In genomic region chr19:13774217-13775191, GRCh38 we compare ENCODE assay signal across 8 cellular contexts.
DNase-seq lines count a peak whose midpoint lies in the region; ATAC-seq and TF ChIP-seq lines count a peak whose summit lies in the region.

TSS of gene C19orf53 (plus strand) at chr19:13774456. CDS start at chr19:13774478, 22 bp downstream.

- DNase-seq in HAP-1 (ENCODE audit: low spot score in 2 of 2): peak; percentile 87 to 91
- peak; percentile 95 for DNase-seq in MM.1S
- DNase-seq in SIG-M5 (lab: John Stamatoyannopoulos, UW): peak; percentile 58
- peak; percentile 49 for DNase-seq in activated gamma-delta T cell (lab: John Stamatoyannopoulos, UW)
- DNase-seq in fibroblast of the conjunctiva (ENCODE audit: low read depth): peak; percentile 76
- DNase-seq in nephron progenitor cell: peak; percentile 88
- DNase-seq in stimulated activated naive CD8-positive, alpha-beta T cell treated with anti-CD3 and anti-CD28 coated beads, Interleukin-15, amount 100 ng/mL, for 72 hours: peak; percentile 80 to 86

- H3K36me3 ChIP-seq in ES-I3 (ENCODE audit: insufficient read depth, low read length) (peaks cover 13% of the 10 kb centered on the region; the same call in 1 of the 2 replicates), HAP-1 (replicated peaks) (peaks cover 60% of the 10 kb centered on the region), MM.1S (replicated peaks; ENCODE audit: insufficient read depth, low read length) (no peaks in the 10 kb centered on the region)

- peak within 1 kb of the TSS; percentile 99 for H3K27ac Mint-ChIP-seq in nephron progenitor cell
- H3K27ac Mint-ChIP-seq in stimulated activated naive CD8-positive, alpha-beta T cell treated with anti-CD3 and anti-CD28 coated beads, Interleukin-15, amount 100 ng/mL, for 72 hours: peak within 1 kb of the TSS; percentile 96 to 97

- peak within 1 kb of the TSS; percentile 97 for H3K4me3 Mint-ChIP-seq in nephron progenitor cell
- H3K4me3 Mint-ChIP-seq in stimulated activated naive CD8-positive, alpha-beta T cell treated with anti-CD3 and anti-CD28 coated beads, Interleukin-15, amount 100 ng/mL, for 72 hours: peak within 1 kb of the TSS; percentile 94 to 99

- H3K9me3 ChIP-seq in ES-I3 (ENCODE audit: control insufficient read depth, insufficient read depth, low read length) (no peaks in the 10 kb centered on the region), HAP-1 (no peaks in the 10 kb centered on the region), MM.1S (replicated peaks; ENCODE audit: insufficient read depth, low read length) (no peaks in the 10 kb centered on the region)

- H3K27me3 Mint-ChIP-seq in nephron progenitor cell (ENCODE audit: low read depth, poor library complexity): no peaks in the 10 kb centered on the region
- no peaks in the 10 kb centered on the region for H3K27me3 Mint-ChIP-seq in stimulated activated naive CD8-positive, alpha-beta T cell treated with anti-CD3 and anti-CD28 coated beads, Interleukin-15, amount 100 ng/mL, for 72 hours

- H3K36me3 Mint-ChIP-seq in nephron progenitor cell (ENCODE audit: low read depth): peaks cover 38% of the 10 kb centered on the region

- H3K4me2 ChIP-seq in MM.1S (ENCODE audit: low read depth, low read length): peak within 1 kb of the TSS; percentile 89

- H3K9ac ChIP-seq in ES-I3 (ENCODE audit: low read depth, low read length) (peak within 1 kb of the TSS; percentile 97), MM.1S (ENCODE audit: low read length) (peak within 1 kb of the TSS; percentile 88)

- H3K27me3 ChIP-seq in HAP-1 (ENCODE audit: low read depth) (no peaks in the 10 kb centered on the region), MM.1S (replicated peaks; ENCODE audit: insufficient read depth, low read length) (no peaks in the 10 kb centered on the region)

- no peaks in the 10 kb centered on the region for H4K20me1 ChIP-seq in MM.1S (ENCODE audit: insufficient read depth, low read length)

- peak within 1 kb of the TSS; percentile 51; the same call in 1 of the 2 replicates for H3K27ac ChIP-seq in MM.1S (ENCODE audit: low read length)

- H3K79me2 ChIP-seq in MM.1S (ENCODE audit: low read length): peaks cover 27% of the 10 kb centered on the region

- H3F3A ChIP-seq in MM.1S (ENCODE audit: insufficient read depth, low read length): peaks cover 3% of the 10 kb centered on the region; the same call in 1 of the 2 replicates

- peaks cover 3% of the 10 kb centered on the region for H3K9me3 Mint-ChIP-seq in nephron progenitor cell
- H3K9me3 Mint-ChIP-seq in stimulated activated naive CD8-positive, alpha-beta T cell treated with anti-CD3 and anti-CD28 coated beads, Interleukin-15, amount 100 ng/mL, for 72 hours: no peaks in the 10 kb centered on the region

- no peaks in the 10 kb centered on the region for H3K9me2 ChIP-seq in MM.1S (replicated peaks; ENCODE audit: insufficient read depth, low read length)

- peak within 1 kb of the TSS; percentile 61 for H2AFZ ChIP-seq in MM.1S (ENCODE audit: low read length)

- peaks cover 26% of the 10 kb centered on the region for H3K4me1 Mint-ChIP-seq in nephron progenitor cell
- peaks cover 30% of the 10 kb centered on the region for H3K4me1 Mint-ChIP-seq in stimulated activated naive CD8-positive, alpha-beta T cell treated with anti-CD3 and anti-CD28 coated beads, Interleukin-15, amount 100 ng/mL, for 72 hours

- H3K4me1 ChIP-seq in ES-I3 (ENCODE audit: insufficient read depth, low read length): no peaks in the 10 kb centered on the region
- H3K4me1 ChIP-seq in HAP-1: peaks cover 8% of the 10 kb centered on the region
- H3K4me1 ChIP-seq in MM.1S (ENCODE audit: low read length): 0 out of 2 replicates have a peak, but pooled peaks cover 5% of the 10 kb centered on the region

- peak; percentile 100 for ATAC-seq in stimulated activated naive CD8-positive, alpha-beta T cell treated with anti-CD3 and anti-CD28 coated beads, Interleukin-15, amount 100 ng/mL, for 72 hours

- no peak for TF ChIP-seq CTCF in MM.1S (IDR thresholded peaks at IDR 0.05; ENCODE audit: low read length)
- TF ChIP-seq CTCF in nephron progenitor cell (IDR thresholded peaks at IDR 0.05): no peak

- in situ Hi-C loops in HAP-1 (cut with MboI; ENCODE audit: low sequenced_read_pairs): no loop called here

- peak within 1 kb of the TSS; percentile 95 for H3K4me3 ChIP-seq in HAP-1
- H3K4me3 ChIP-seq in MM.1S (ENCODE audit: low read length): peak within 1 kb of the TSS; percentile 88

Comparison
In these comparisons a context has a peak if more than half of its experiments do, and no peak if none do; other contexts are left out.
1. Peak in every context shown above with its lines: DNase-seq, ATAC-seq, H3K4me3 ChIP-seq and H3K27ac ChIP-seq.